ENCODE assay signal across 18 cellular contexts in genomic region chr7:20206104-20206896, GRCh38. TPM values are rescaled to one million over a fixed set of nuclear protein-coding genes. Genes with fewer than 3 reads are reported as not detected.
DNase-seq lines count a peak whose midpoint lies in the region; ATAC-seq, FAIRE-seq and TF ChIP-seq lines count a peak whose summit lies in the region.
"Had no signal": no experiment of that assay in that cellular context is flagged by ENCODE, and none has a peak within 500 bp of the region (broad histone marks: within the 10 kb centered on the region; RNA-seq: fewer than 3 reads in every experiment).

No MANE protein-coding gene starts in this region.

- H3K9me3 Mint-ChIP-seq in stimulated activated memory B cell treated with anti-CD40 and anti-IgM and Interleukin-4, amounts not matched to agents 10 μg/mL and 1 μg/mL and 100 μg/mL, for 72 hours: peaks cover 17% of the 10 kb centered on the region

- H3K4me3 ChIP-seq in GM12878 (no peak overlapping the region), stomach (no peak overlapping the region), vagina (no peak overlapping the region)
- H3K4me3 ChIP-seq: MG63, Peyer's patch had no signal

- H3K36me3 Mint-ChIP-seq in stimulated activated memory B cell treated with anti-CD40 and anti-IgM and Interleukin-4, amounts not matched to agents 10 μg/mL and 1 μg/mL and 100 μg/mL, for 72 hours: peaks cover 40% of the 10 kb centered on the region
- H3K36me3 Mint-ChIP-seq: CD4-positive, CD25-positive, alpha-beta regulatory T cell had no signal

- CTCF ChIA-PET in GM12878 (lab: Yijun Ruan, JAX): interaction anchor here (1.3 to 1.8 kb wide), 3 partner anchors 11 to 104 kb away, joined by 4 to 5 read pairs (median 4); partner anchors contain the start of gene MACC1

- FAIRE-seq in GM12892 (lab: Jason Lieb, UNC): peak; percentile 27
- FAIRE-seq in GM12878 (lab: Jason Lieb, UNC): peak; percentile 44
- FAIRE-seq: D721Med had no signal

- H3K4me2 ChIP-seq in GM12878 (ENCODE audit: control insufficient read depth, insufficient read depth): no peak overlapping the region
- H3K4me2 ChIP-seq: KMS-11 had no signal

- H3K4me3 Mint-ChIP-seq in stimulated activated memory B cell treated with anti-CD40 and anti-IgM and Interleukin-4, amounts not matched to agents 10 μg/mL and 1 μg/mL and 100 μg/mL, for 72 hours: no peak overlapping the region

- 42% methylated on average over 2 of the region's 2 CpGs for WGBS in GM12878 (ENCODE audit: insufficient coverage, insufficient replicate concordance, low lambda C conversion rate, missing lambda C conversion rate)
- 86 to 96% (median 89%) methylated on average over 2 of the region's 2 CpGs for WGBS in stomach, 5 donors

- H2AFZ ChIP-seq in GM12878 (ENCODE audit: control insufficient read depth, low read depth, low read length): no peak overlapping the region

- peak overlapping the region; percentile 16 for H3K27ac Mint-ChIP-seq in stimulated activated memory B cell treated with anti-CD40 and anti-IgM and Interleukin-4, amounts not matched to agents 10 μg/mL and 1 μg/mL and 100 μg/mL, for 72 hours
- H3K27ac Mint-ChIP-seq: CD4-positive, CD25-positive, alpha-beta regulatory T cell had no signal

- POLR2A ChIA-PET in GM12878 (lab: Charles Lee): interaction anchor here (0.8 kb wide), 1 partner anchor 18 kb away, joined by 3 read pairs; no protein-coding TSS in a partner anchor

- no peaks in the 10 kb centered on the region for H3K27me3 Mint-ChIP-seq in stimulated activated memory B cell treated with anti-CD40 and anti-IgM and Interleukin-4, amounts not matched to agents 10 μg/mL and 1 μg/mL and 100 μg/mL, for 72 hours
- H3K27me3 Mint-ChIP-seq: CD4-positive, CD25-positive, alpha-beta regulatory T cell had no signal

- ATAC-seq in GM12878: peak; percentile 6; the same call in 1 of the 3 replicates
- ATAC-seq in stimulated activated memory B cell treated with anti-CD40 and anti-IgM and Interleukin-4, amounts not matched to agents 10 μg/mL and 1 μg/mL and 100 μg/mL, for 72 hours: no peak

- TF ChIP-seq EP300 in GM12878 (IDR thresholded peaks at IDR 0.05; ENCODE audit: borderline replicate concordance in 1 of 2, control insufficient read depth in 1 of 2, low read depth in 2 of 2, low read length in 2 of 2): no peak
- no peak for TF ChIP-seq EP300 in stomach (IDR thresholded peaks at IDR 0.05)

- DNase-seq in GM12892 (ENCODE audit: insufficient read length) (no peak), GM12878 (ENCODE audit: low read depth, low spot score) (no peak), kidney glomerular epithelial cell (lab: John Stamatoyannopoulos, UW) (peak; percentile 68), stomach (no peak), vagina (ENCODE audit: extremely low spot score in 2 of 2) (no peak), HT-29 (ENCODE audit: low spot score) (no peak)
- DNase-seq: ACHN; CD4-positive, CD25-positive, alpha-beta regulatory T cell; MG63; NCI-H1105; NCI-H187; NCI-H2171; NCI-H510A; Peyer's patch; SHP77 had no signal

- TSS peak; percentile 3 for BruUV-seq in GM12878 (replicated peaks; lab: Mats Ljungman, UMichigan)

- RAD21 ChIA-PET in GM12878 (lab: Charles Lee; ENCODE audit: unreplicated experiment): no interaction called here

- TF ChIP-seq CTCF in GM12878 (IDR thresholded peaks at IDR 0.05 in 2 of 3, conservative IDR thresholded peaks at IDR 0.05 in 1 of 3; ENCODE audit: control insufficient read depth in 2 of 3, extremely low read depth in 1 of 3, insufficient read depth in 1 of 3, low read depth in 3 of 3, low read length in 3 of 3) (no peak), stomach (IDR thresholded peaks at IDR 0.05) (no peak), vagina (IDR thresholded peaks at IDR 0.05) (no peak)

- no peaks in the 10 kb centered on the region for H4K20me1 ChIP-seq in GM12878 (ENCODE audit: control insufficient read depth, insufficient read depth)

- H3K4me1 ChIP-seq in GM12878 (ENCODE audit: control insufficient read depth, insufficient read depth, low read length) (peaks cover 4% of the 10 kb centered on the region; the same call in 1 of the 2 replicates), stomach (no peaks in the 10 kb centered on the region), vagina (no peaks in the 10 kb centered on the region)

- H3K27me3 ChIP-seq in GM12878 (replicated peaks in 1 of 2; ENCODE audit: control insufficient read depth in 2 of 2, insufficient read depth in 2 of 2, low read length in 1 of 2): no peaks in the 10 kb centered on the region
- H3K27me3 ChIP-seq in stomach: no peaks in the 10 kb centered on the region
- H3K27me3 ChIP-seq in vagina: no peaks in the 10 kb centered on the region
- H3K27me3 ChIP-seq: MG63, Peyer's patch had no signal

- TF ChIP-seq RAD21 in GM12878 (IDR thresholded peaks at IDR 0.05; ENCODE audit: insufficient read depth, low read depth, low read length): no peak

- in situ Hi-C loops in GM12878 (cut with MboI): no loop called here

- TF ChIP-seq POLR2A in GM12892 (IDR thresholded peaks at IDR 0.05; ENCODE audit: low read depth, low read length) (no peak), GM12878 (IDR thresholded peaks at IDR 0.05; ENCODE audit: low read depth, low read length) (no peak), stomach (IDR thresholded peaks at IDR 0.05) (no peak), vagina (IDR thresholded peaks at IDR 0.05) (no peak)

- H3K9me3 ChIP-seq in GM12878 (replicated peaks; ENCODE audit: control insufficient read depth, insufficient read depth, low read length) (peaks cover 31% of the 10 kb centered on the region), stomach (peaks cover 0 to 13% (median 6%) of the 10 kb centered on the region in 4 donors), vagina (no peaks in the 10 kb centered on the region)

- no peak overlapping the region for H3K9ac ChIP-seq in GM12878 (ENCODE audit: control insufficient read depth, insufficient read depth, low read length)
- H3K9ac ChIP-seq: KMS-11 had no signal

- intact Hi-C loops in GM12878 (cut with micrococcal nuclease; ENCODE audit: unreplicated experiment): no loop called here
- intact Hi-C loops in stomach (cut with DNase I; ENCODE audit: low total_unique reads): no loop called here
- intact Hi-C loops in vagina (cut with DNase I): no loop called here

- SMC1A ChIA-PET in GM12878 (lab: Charles Lee; ENCODE audit: uncharacterized antibody, unreplicated experiment): interaction anchor here (1.2 to 6.7 kb wide), 2 partner anchors 11 to 64 kb away, joined by 3 to 123 read pairs; partner anchors contain the start of gene MACC1

- H3K36me3 ChIP-seq in GM12878 (ENCODE audit: control insufficient read depth in 2 of 2, insufficient read depth in 2 of 2, low read length in 1 of 2) (peaks cover 3 to 9% of the 10 kb centered on the region in 2 experiments; a peak in 3 of 4 replicates), stomach (no peaks in the 10 kb centered on the region), vagina (no peaks in the 10 kb centered on the region)
- H3K36me3 ChIP-seq: MG63, Peyer's patch had no signal

- peaks cover 36% of the 10 kb centered on the region for H3K79me2 ChIP-seq in GM12878 (ENCODE audit: control insufficient read depth, insufficient read depth, low read length)

- H3K27ac ChIP-seq in GM12878 (ENCODE audit: control insufficient read depth, insufficient read depth) (no peak overlapping the region), stomach (no peak overlapping the region), vagina (no peak overlapping the region)
- H3K27ac ChIP-seq: KMS-11, Peyer's patch had no signal

- H3K4me1 Mint-ChIP-seq in stimulated activated memory B cell treated with anti-CD40 and anti-IgM and Interleukin-4, amounts not matched to agents 10 μg/mL and 1 μg/mL and 100 μg/mL, for 72 hours: peaks cover 5% of the 10 kb centered on the region
- H3K4me1 Mint-ChIP-seq: CD4-positive, CD25-positive, alpha-beta regulatory T cell had no signal

TF ChIP-seq in GM12878, 131 proteins besides CTCF, POLR2A, EP300 and RAD21 (continues in another document):
- TF ChIP-seq SMAD5 (IDR thresholded peaks at IDR 0.05; ENCODE audit: low read depth): no peak
- no peak for TF ChIP-seq SKIL (IDR thresholded peaks at IDR 0.05; ENCODE audit: low read depth, poor library complexity, severe bottlenecking)
- TF ChIP-seq LARP7 (IDR thresholded peaks at IDR 0.05): no peak

RNA-seq across cellular contexts. Expression of gene MACC1, which starts 10.9 kb away (rescaled TPM):
- polyA plus RNA-seq in GM12892 (2012; ENCODE audit: missing spikeins): 12.8 TPM
- 593 and 645 TPM in 2 replicates for total RNA-seq in GM12878 (2013; cell fraction: nucleolus; rRNA removed)
- total RNA-seq in GM12878 (2014; rRNA removed) (23.7 and 31.0 TPM in 2 replicates), GM12878 (2014; rRNA removed; fragmentation: Illumina TruSeq; extraction: Trizol) (47.7 and 47.8 TPM in 2 replicates), GM12878 (2021) (26.6 and 27.6 TPM in 2 replicates), stomach (10 to 100 TPM in 2 of 5 donors, 1 to 10 TPM in 2, not detected in 1; 2.0 to 41.7 (median 14.5) TPM), vagina (6.9 TPM)
- 2.0 TPM for polyA plus RNA-seq in GM12878 (2011; ENCODE audit: low read depth)
- polyA plus RNA-seq in GM12878 (2011; rRNA removed) (61.1 and 99.6 TPM in 2 replicates), GM12878 (2014; fragmentation: Illumina TruSeq; extraction: Trizol) (14.4 and 16.0 TPM in 2 replicates), GM12878 (2014; fragmentation: Nextera tagmentation; extraction: Ambion mirVana) (10 to 100 TPM in 1 of 2 experiments, 1 to 10 TPM in 1; 6.0 to 10.9 TPM), GM12878 (2014; rRNA removed) (6.5 and 8.0 TPM in 2 replicates), GM12878 (2016; fragmentation: Nextera tagmentation; extraction: Ambion mirVana) (10 to 100 TPM in 1 of 2 experiments, 1 to 10 TPM in 1; 9.0 to 11.0 TPM), stomach (1 to 10 TPM in 2 of 3 donors, under 1 TPM in 1; 0.76 to 2.2 (median 1.4) TPM)
- polyA plus RNA-seq in GM12878 (2011; cell fraction: cytosol; rRNA removed): 20.5 and 20.6 TPM in 2 replicates
- 47.9 and 49.9 TPM in 2 replicates for polyA plus RNA-seq in GM12878 (2011; cell fraction: nucleus; rRNA removed)
- polyA plus RNA-seq in GM12878 (2012): 2.8 and 4.0 TPM in 2 replicates
- 172 and 187 TPM in 2 replicates for polyA minus RNA-seq in GM12878 (2011; rRNA and poly(A)+ RNA removed)
- 79.0 and 99.2 TPM in 2 replicates for polyA minus RNA-seq in GM12878 (2011; cell fraction: cytosol; rRNA and poly(A)+ RNA removed)
- polyA minus RNA-seq in GM12878 (2011; cell fraction: nucleus; rRNA and poly(A)+ RNA removed): 139 and 207 TPM in 2 replicates
- 9.9 and 12.5 TPM in 2 replicates for total RNA-seq in HT-29 (2014; rRNA removed; shearing (Covaris generic))
